1 cellular context compared by ENCODE assay signal in the genomic region with DNA sequence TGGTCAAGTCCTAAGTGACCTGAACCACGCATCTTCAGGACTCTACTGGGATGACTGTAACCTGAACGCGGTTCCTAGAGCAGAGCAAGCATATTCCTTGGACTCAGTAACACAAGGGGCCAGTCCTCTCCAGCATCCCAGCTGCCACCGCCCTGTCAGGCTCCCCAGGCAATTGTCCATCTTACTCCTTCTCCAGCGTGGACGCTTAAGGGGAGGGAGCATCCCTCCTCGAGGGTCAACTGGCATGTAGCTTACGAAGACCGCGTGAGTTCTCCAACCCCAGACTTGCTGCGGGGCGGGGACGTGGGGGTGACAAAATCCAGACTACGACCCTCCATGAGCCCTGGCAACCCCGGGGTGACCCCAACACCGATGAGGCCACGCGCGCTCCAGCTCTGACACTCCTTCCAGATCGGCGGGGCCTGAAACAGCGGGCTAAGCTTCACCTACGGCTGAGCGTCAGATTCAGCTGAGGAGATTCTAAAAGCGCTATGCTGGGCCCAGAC.
TF ChIP-seq lines count a peak whose summit lies in the region.

No MANE protein-coding gene starts in this region.

TF ChIP-seq in HepG2, 621 proteins besides CTCF, POLR2A, EP300 and RAD21 (continued from another document and continues in another):
- no peak for TF ChIP-seq ZBED4 (CRISPR knock-in tag; IDR thresholded peaks at IDR 0.05; ENCODE audit: borderline replicate concordance)
- TF ChIP-seq ZC3H4 (CRISPR knock-in tag; IDR thresholded peaks at IDR 0.05; ENCODE audit: borderline replicate concordance): 0 out of 2 replicates have a peak, but pooled peaks have one; percentile 47
- no peak for TF ChIP-seq ZNF639 (CRISPR knock-in tag; conservative IDR thresholded peaks at IDR 0.05)
- no peak for TF ChIP-seq CEBPB (IDR thresholded peaks at IDR 0.05; ENCODE audit: borderline replicate concordance, low read depth, low read length)
- 0 out of 2 replicates have a peak, but pooled peaks have one; percentile 46 for TF ChIP-seq NFE2L1 (CRISPR knock-in tag; IDR thresholded peaks at IDR 0.05; ENCODE audit: borderline replicate concordance)
- no peak for TF ChIP-seq KLF12 (CRISPR knock-in tag; IDR thresholded peaks at IDR 0.05; ENCODE audit: borderline replicate concordance)
- no peak for TF ChIP-seq ADNP (CRISPR knock-in tag; IDR thresholded peaks at IDR 0.05)
- peak; percentile 52; the same call in 1 of the 2 replicates for TF ChIP-seq ZNF788 (CRISPR knock-in tag; IDR thresholded peaks at IDR 0.05; ENCODE audit: borderline replicate concordance)
- no peak for TF ChIP-seq ZNF597 (CRISPR knock-in tag; IDR thresholded peaks at IDR 0.05)
- no peak for TF ChIP-seq ATF1 (CRISPR knock-in tag; IDR thresholded peaks at IDR 0.05)
- no peak for TF ChIP-seq NAIF1 (CRISPR knock-in tag; IDR thresholded peaks at IDR 0.05; ENCODE audit: borderline replicate concordance)
- no peak for TF ChIP-seq HOXA7 (CRISPR knock-in tag; IDR thresholded peaks at IDR 0.05)
- no peak for TF ChIP-seq ZBTB14 (CRISPR knock-in tag; IDR thresholded peaks at IDR 0.05)
- TF ChIP-seq, protein P1, sequence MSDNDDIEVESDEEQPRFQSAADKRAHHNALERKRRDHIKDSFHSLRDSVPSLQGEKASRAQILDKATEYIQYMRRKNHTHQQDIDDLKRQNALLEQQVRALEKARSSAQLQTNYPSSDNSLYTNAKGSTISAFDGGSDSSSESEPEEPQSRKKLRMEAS (IDR thresholded peaks at IDR 0.05): peak; percentile 21; the same call in 1 of the 2 replicates
- peak; percentile 16; the same call in 1 of the 2 replicates for TF ChIP-seq ZNF546 (CRISPR knock-in tag; conservative IDR thresholded peaks at IDR 0.05)
- TF ChIP-seq STAT5B (CRISPR knock-in tag; IDR thresholded peaks at IDR 0.05): no peak
- TF ChIP-seq PHF8 (CRISPR knock-in tag; IDR thresholded peaks at IDR 0.05): no peak
- no peak for TF ChIP-seq ZNF576 (CRISPR knock-in tag; IDR thresholded peaks at IDR 0.05)
- no peak for TF ChIP-seq JARID2 (CRISPR knock-in tag; IDR thresholded peaks at IDR 0.05; ENCODE audit: insufficient replicate concordance)
- TF ChIP-seq GLI4 (CRISPR knock-in tag; IDR thresholded peaks at IDR 0.05; ENCODE audit: borderline replicate concordance): no peak
- TF ChIP-seq MEF2D (CRISPR knock-in tag; IDR thresholded peaks at IDR 0.05): no peak
- TF ChIP-seq FOXP1 (IDR thresholded peaks at IDR 0.05): no peak
- no peak for TF ChIP-seq FOXP1 (CRISPR knock-in tag; IDR thresholded peaks at IDR 0.05)
- no peak for TF ChIP-seq ZNF292 (CRISPR knock-in tag; IDR thresholded peaks at IDR 0.05; ENCODE audit: borderline replicate concordance, low read depth)
- TF ChIP-seq ZNF572 (CRISPR knock-in tag; IDR thresholded peaks at IDR 0.05): no peak
- TF ChIP-seq ZNF446 (CRISPR knock-in tag; IDR thresholded peaks at IDR 0.05): no peak
- no peak for TF ChIP-seq DPF2 (CRISPR knock-in tag; IDR thresholded peaks at IDR 0.05; ENCODE audit: borderline replicate concordance, low read depth)
- no peak for TF ChIP-seq KLF15 (CRISPR knock-in tag; IDR thresholded peaks at IDR 0.05; ENCODE audit: borderline replicate concordance)
- no peak for TF ChIP-seq FOXJ3 (CRISPR knock-in tag; IDR thresholded peaks at IDR 0.05; ENCODE audit: borderline replicate concordance)
- TF ChIP-seq ZNF337 (CRISPR knock-in tag; IDR thresholded peaks at IDR 0.05; ENCODE audit: borderline replicate concordance, low read depth): peak; percentile 5; the same call in 1 of the 2 replicates
- TF ChIP-seq FOSL2 (CRISPR knock-in tag; IDR thresholded peaks at IDR 0.05): no peak
- TF ChIP-seq AGO2 (optimal IDR thresholded peaks at IDR 0.05; ENCODE audit: low read depth, low read length): peak; percentile 78
- no peak for TF ChIP-seq SNAPC2 (CRISPR knock-in tag; IDR thresholded peaks at IDR 0.05)
- TF ChIP-seq ZNF549 (CRISPR knock-in tag; IDR thresholded peaks at IDR 0.05): no peak
- TF ChIP-seq ESRRA (CRISPR knock-in tag; IDR thresholded peaks at IDR 0.05; ENCODE audit: low read depth): peak; percentile 30; the same call in 1 of the 2 replicates
- TF ChIP-seq ELF1 (CRISPR knock-in tag; IDR thresholded peaks at IDR 0.05): no peak
- no peak for TF ChIP-seq SIX4 (CRISPR knock-in tag; IDR thresholded peaks at IDR 0.05)
- TF ChIP-seq, protein P2, sequence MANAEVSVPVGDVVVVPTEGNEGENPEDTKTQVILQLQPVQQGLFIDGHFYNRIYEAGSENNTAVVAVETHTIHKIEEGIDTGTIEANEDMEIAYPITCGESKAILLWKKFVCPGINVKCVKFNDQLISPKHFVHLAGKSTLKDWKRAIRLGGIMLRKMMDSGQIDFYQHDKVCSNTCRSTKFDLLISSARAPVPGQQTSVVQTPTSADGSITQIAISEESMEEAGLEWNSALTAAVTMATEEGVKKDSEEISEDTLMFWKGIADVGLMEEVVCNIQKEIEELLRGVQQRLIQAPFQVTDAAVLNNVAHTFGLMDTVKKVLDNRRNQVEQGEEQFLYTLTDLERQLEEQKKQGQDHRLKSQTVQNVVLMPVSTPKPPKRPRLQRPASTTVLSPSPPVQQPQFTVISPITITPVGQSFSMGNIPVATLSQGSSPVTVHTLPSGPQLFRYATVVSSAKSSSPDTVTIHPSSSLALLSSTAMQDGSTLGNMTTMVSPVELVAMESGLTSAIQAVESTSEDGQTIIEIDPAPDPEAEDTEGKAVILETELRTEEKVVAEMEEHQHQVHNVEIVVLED (CRISPR knock-in tag; IDR thresholded peaks at IDR 0.05; ENCODE audit: borderline replicate concordance): no peak
- TF ChIP-seq ZNF30 (CRISPR knock-in tag; IDR thresholded peaks at IDR 0.05): no peak
- 0 out of 2 replicates have a peak, but pooled peaks have one; percentile 9 for TF ChIP-seq HNRNPL (IDR thresholded peaks at IDR 0.05; ENCODE audit: low read depth, low read length)
- TF ChIP-seq, protein P3, sequence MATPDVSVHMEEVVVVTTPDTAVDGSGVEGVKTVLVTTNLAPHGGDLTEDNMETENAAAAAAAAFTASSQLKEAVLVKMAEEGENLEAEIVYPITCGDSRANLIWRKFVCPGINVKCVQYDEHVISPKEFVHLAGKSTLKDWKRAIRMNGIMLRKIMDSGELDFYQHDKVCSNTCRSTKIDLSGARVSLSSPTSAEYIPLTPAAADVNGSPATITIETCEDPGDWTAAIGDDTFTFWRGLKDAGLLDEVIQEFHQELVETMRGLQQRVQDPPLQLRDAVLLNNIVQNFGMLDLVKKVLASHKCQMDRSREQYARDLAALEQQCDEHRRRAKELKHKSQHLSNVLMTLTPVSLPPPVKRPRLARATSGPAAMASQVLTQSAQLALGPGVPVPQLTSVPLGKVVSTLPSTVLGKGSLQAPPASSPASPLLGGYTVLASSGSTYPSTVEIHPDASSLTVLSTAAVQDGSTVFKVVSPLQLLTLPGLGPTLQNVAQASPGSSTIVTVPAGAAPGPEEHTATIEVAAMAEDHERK (CRISPR knock-in tag; IDR thresholded peaks at IDR 0.05; ENCODE audit: low read depth): no peak
- TF ChIP-seq, protein P4, sequence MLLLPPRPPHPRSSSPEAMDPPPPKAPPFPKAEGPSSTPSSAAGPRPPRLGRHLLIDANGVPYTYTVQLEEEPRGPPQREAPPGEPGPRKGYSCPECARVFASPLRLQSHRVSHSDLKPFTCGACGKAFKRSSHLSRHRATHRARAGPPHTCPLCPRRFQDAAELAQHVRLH (CRISPR knock-in tag; IDR thresholded peaks at IDR 0.05; ENCODE audit: borderline replicate concordance, low read depth): 0 out of 2 replicates have a peak, but pooled peaks have one; percentile 44
- TF ChIP-seq SIN3B (IDR thresholded peaks at IDR 0.05; ENCODE audit: low read length): no peak
- peak; percentile 37; the same call in 1 of the 2 replicates for TF ChIP-seq KDM3A (CRISPR knock-in tag; IDR thresholded peaks at IDR 0.05; ENCODE audit: low read depth)
- no peak for TF ChIP-seq CENPX (CRISPR knock-in tag; IDR thresholded peaks at IDR 0.05)
- TF ChIP-seq PBX2 (CRISPR knock-in tag; IDR thresholded peaks at IDR 0.05): no peak
